1 cellular context compared by ENCODE assay signal in the genomic region with DNA sequence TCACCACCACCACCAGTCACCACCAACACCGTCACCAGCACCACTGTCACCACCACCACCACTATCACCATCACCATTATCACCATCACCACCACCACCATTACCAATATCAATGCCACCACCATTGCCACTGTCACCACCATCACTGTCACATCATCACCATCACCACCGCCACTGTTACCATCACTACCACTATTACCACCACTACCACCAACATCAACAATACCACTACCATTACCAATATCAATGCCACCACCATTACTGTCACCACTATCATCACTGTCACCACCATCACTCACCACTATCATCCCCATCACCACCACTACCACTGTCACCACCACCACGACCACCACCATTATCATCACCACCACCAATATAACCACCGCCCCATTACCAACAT.
TF ChIP-seq lines count a peak whose summit lies in the region.

No MANE protein-coding gene starts in this region.

TF ChIP-seq in HEK293, 187 proteins besides CTCF, POLR2A, EP300 and RAD21 (continued from another document):
- TF ChIP-seq MZF1 (tag by site-specific recombination; IDR thresholded peaks at IDR 0.05; ENCODE audit: borderline replicate concordance) (no peak), ZSCAN16 (tag by site-specific recombination; IDR thresholded peaks at IDR 0.05) (0 out of 2 replicates have a peak, but pooled peaks have one; percentile 20), ZFP3 (tag by site-specific recombination; IDR thresholded peaks at IDR 0.05; ENCODE audit: low read depth) (no peak), ZNF629 (tag by site-specific recombination; IDR thresholded peaks at IDR 0.05) (no peak), ZNF202 (tag by site-specific recombination; IDR thresholded peaks at IDR 0.05; ENCODE audit: borderline replicate concordance) (no peak), ZNF433 (tag by site-specific recombination; IDR thresholded peaks at IDR 0.05; ENCODE audit: low read depth) (no peak)
- TF ChIP-seq, protein P1, sequence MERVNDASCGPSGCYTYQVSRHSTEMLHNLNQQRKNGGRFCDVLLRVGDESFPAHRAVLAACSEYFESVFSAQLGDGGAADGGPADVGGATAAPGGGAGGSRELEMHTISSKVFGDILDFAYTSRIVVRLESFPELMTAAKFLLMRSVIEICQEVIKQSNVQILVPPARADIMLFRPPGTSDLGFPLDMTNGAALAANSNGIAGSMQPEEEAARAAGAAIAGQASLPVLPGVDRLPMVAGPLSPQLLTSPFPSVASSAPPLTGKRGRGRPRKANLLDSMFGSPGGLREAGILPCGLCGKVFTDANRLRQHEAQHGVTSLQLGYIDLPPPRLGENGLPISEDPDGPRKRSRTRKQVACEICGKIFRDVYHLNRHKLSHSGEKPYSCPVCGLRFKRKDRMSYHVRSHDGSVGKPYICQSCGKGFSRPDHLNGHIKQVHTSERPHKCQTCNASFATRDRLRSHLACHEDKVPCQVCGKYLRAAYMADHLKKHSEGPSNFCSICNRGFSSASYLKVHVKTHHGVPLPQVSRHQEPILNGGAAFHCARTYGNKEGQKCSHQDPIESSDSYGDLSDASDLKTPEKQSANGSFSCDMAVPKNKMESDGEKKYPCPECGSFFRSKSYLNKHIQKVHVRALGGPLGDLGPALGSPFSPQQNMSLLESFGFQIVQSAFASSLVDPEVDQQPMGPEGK (tag by site-specific recombination; IDR thresholded peaks at IDR 0.05) = no peak
